Comparison of ENCODE assay signal across 8 cellular contexts in the genomic region with DNA sequence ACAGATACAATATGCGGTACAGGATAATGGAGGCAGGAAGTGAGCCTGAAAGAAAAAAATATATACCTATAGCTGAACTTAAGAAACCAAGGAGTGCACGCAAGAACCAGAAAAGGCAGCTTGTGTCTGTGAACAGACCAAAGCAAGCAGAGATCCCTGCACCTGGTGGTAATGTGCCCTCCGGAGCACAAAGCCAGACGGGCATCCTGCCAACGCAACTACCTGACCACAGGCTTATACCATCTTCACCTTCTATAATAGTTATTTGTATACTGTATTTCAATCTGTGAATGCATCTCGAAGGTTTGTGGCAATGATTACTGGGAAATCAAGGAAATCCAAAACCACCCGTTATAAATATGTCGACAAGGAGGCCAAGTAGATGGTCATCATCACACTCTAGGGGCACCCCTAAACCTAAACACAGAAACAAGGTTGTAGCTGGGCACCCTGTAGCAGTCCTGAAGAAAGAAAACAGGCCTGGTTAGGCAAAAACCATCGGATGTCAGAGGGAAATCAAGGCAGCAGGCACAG. TPM values are rescaled to one million over a fixed set of nuclear protein-coding genes. Genes with fewer than 3 reads are reported as not detected.
DNase-seq lines count a peak whose midpoint lies in the region; ATAC-seq and TF ChIP-seq lines count a peak whose summit lies in the region.

No MANE protein-coding gene starts in this region.

- CTCF ChIA-PET in AG04450 (lab: Charles Lee), result no interaction called here

- peaks cover 14% of the 10 kb centered on the region for H3K27me3 Mint-ChIP-seq in activated T-helper 2 cell treated with anti-CD3 and anti-CD28 coated beads, Interferon-gamma antibody, Interleukin-2, Interleukin-4, amounts not matched to agents 10 μg/mL and 5 μg/mL and 100 μg/mL, durations not matched to agents 14 hours and 24 hours and 36 hours (ENCODE audit: low read depth)

- ATAC-seq in GM19043 (IDR thresholded peaks at IDR 0.05; ENCODE audit: low read depth, unreplicated experiment) (peak; percentile 17), HG03196 (IDR thresholded peaks at IDR 0.05; ENCODE audit: unreplicated experiment) (peak; percentile 32)

- DNase-seq in AG04450 (ENCODE audit: low read depth, low spot score) (no peak), glomerular visceral epithelial cell (ENCODE audit: extremely low spot score) (peak; percentile 64), posterior cingulate gyrus (peak in 8 of 10 donors; percentile 8 to 76 (median 19)), GM13977 (ENCODE audit: low spot score) (no peak)
- peak; percentile 14 for DNase-seq in activated T-helper 2 cell treated with anti-CD3 and anti-CD28 coated beads, Interferon-gamma antibody, Interleukin-2, Interleukin-4, amounts not matched to agents 10 μg/mL and 5 μg/mL and 100 μg/mL, durations not matched to agents 14 hours and 24 hours and 36 hours (ENCODE audit: low spot score)

- peak overlapping the region; percentile 83 for H3K4me2 ChIP-seq in OCI-LY3 (ENCODE audit: low read length)

- H3K4me3 ChIP-seq in AG04450 (ENCODE audit: low read depth, low read length) (peak overlapping the region; percentile 84), OCI-LY3 (ENCODE audit: low read length) (peak overlapping the region; percentile 96)

- H3K27me3 ChIP-seq in AG04450 (ENCODE audit: control insufficient read depth, insufficient read depth, low read length) (no peaks in the 10 kb centered on the region), OCI-LY3 (ENCODE audit: low read depth, low read length) (no peaks in the 10 kb centered on the region)

- TF ChIP-seq CTCF in AG04450 (IDR thresholded peaks at IDR 0.05; ENCODE audit: low read depth, low read length) (no peak), OCI-LY3 (IDR thresholded peaks at IDR 0.05; ENCODE audit: low read depth, low read length) (no peak), GM13977 (IDR thresholded peaks at IDR 0.05; ENCODE audit: extremely low read depth, insufficient read depth, missing control alignments) (no peak)

- peaks cover 28% of the 10 kb centered on the region for H3K36me3 Mint-ChIP-seq in activated T-helper 2 cell treated with anti-CD3 and anti-CD28 coated beads, Interferon-gamma antibody, Interleukin-2, Interleukin-4, amounts not matched to agents 10 μg/mL and 5 μg/mL and 100 μg/mL, durations not matched to agents 14 hours and 24 hours and 36 hours (ENCODE audit: low read depth)

- POLR2A ChIA-PET in AG04450 (lab: Yijun Ruan, JAX), result interaction anchor here (1.4 to 2.0 kb wide), 3 partner anchors 10 to 66 kb away, joined by 3 to 5 read pairs (median 4); no protein-coding TSS in a partner anchor

- peak overlapping the region; percentile 66; the same call in 1 of the 2 replicates for H2AFZ ChIP-seq in OCI-LY3 (ENCODE audit: low read depth, low read length)

- H3K4me3 Mint-ChIP-seq in activated T-helper 2 cell treated with anti-CD3 and anti-CD28 coated beads, Interferon-gamma antibody, Interleukin-2, Interleukin-4, amounts not matched to agents 10 μg/mL and 5 μg/mL and 100 μg/mL, durations not matched to agents 14 hours and 24 hours and 36 hours (ENCODE audit: low read depth), result peak overlapping the region; percentile 89

- in situ Hi-C loops in GM13977 (cut with MboI; ENCODE audit: low pct_unique_long_range_greater_than_20kb, low sequenced_read_pairs, unreplicated experiment), result no loop called here

- H3K27ac ChIP-seq in AG04450 (ENCODE audit: low read depth, low read length) (peak overlapping the region; percentile 77), OCI-LY3 (ENCODE audit: low read length) (peak overlapping the region; percentile 53; the same call in 1 of the 2 replicates)

- no peaks in the 10 kb centered on the region for H4K20me1 ChIP-seq in OCI-LY3 (ENCODE audit: insufficient read depth, low read length)

- H3K9ac ChIP-seq in OCI-LY3 (ENCODE audit: low read length), result peak overlapping the region; percentile 79

- H3K9me3 Mint-ChIP-seq in activated T-helper 2 cell treated with anti-CD3 and anti-CD28 coated beads, Interferon-gamma antibody, Interleukin-2, Interleukin-4, amounts not matched to agents 10 μg/mL and 5 μg/mL and 100 μg/mL, durations not matched to agents 14 hours and 24 hours and 36 hours, result peaks cover 15% of the 10 kb centered on the region

- H3K4me1 Mint-ChIP-seq in activated T-helper 2 cell treated with anti-CD3 and anti-CD28 coated beads, Interferon-gamma antibody, Interleukin-2, Interleukin-4, amounts not matched to agents 10 μg/mL and 5 μg/mL and 100 μg/mL, durations not matched to agents 14 hours and 24 hours and 36 hours (ENCODE audit: low read depth), result peaks cover 29% of the 10 kb centered on the region

- intact Hi-C loops in activated T-helper 2 cell treated with anti-CD3 and anti-CD28 coated beads, Interferon-gamma antibody, Interleukin-2, Interleukin-4, amounts not matched to agents 10 μg/mL and 5 μg/mL and 100 μg/mL, durations not matched to agents 14 hours and 24 hours and 36 hours (cut with micrococcal nuclease), result loop anchor here (5.0 kb wide), 1 partner anchor 475 kb away; no protein-coding TSS in a partner anchor
- intact Hi-C loops in posterior cingulate gyrus (cut with DNase I), result no loop called here

- H3K4me1 ChIP-seq in OCI-LY3 (ENCODE audit: low read length), result peaks cover 14% of the 10 kb centered on the region

- peaks cover 9% of the 10 kb centered on the region for H3K36me3 ChIP-seq in OCI-LY3 (replicated peaks; ENCODE audit: low read depth, low read length)

- peaks cover 3% of the 10 kb centered on the region; the same call in 1 of the 2 replicates for H3K9me3 ChIP-seq in AG04450 (ENCODE audit: control insufficient read depth, insufficient read depth, low read length)
- no peaks in the 10 kb centered on the region for H3K9me3 ChIP-seq in OCI-LY3 (ENCODE audit: insufficient read depth, low read length)

- H3K27ac Mint-ChIP-seq in activated T-helper 2 cell treated with anti-CD3 and anti-CD28 coated beads, Interferon-gamma antibody, Interleukin-2, Interleukin-4, amounts not matched to agents 10 μg/mL and 5 μg/mL and 100 μg/mL, durations not matched to agents 14 hours and 24 hours and 36 hours, result peak overlapping the region; percentile 93

- peaks cover 49% of the 10 kb centered on the region for H3K79me2 ChIP-seq in OCI-LY3 (ENCODE audit: low read length)

RNA-seq across cellular contexts. Expression of a gene that starts 0.8 kb away (rescaled TPM):
- 15.2 and 20.1 TPM in 2 replicates for polyA plus RNA-seq in AG04450 (2011; rRNA removed)
- polyA minus RNA-seq in AG04450 (2011; rRNA and poly(A)+ RNA removed), result 12.6 and 24.2 TPM in 2 replicates
- total RNA-seq in activated T-helper 2 cell treated with anti-CD3 and anti-CD28 coated beads, Interferon-gamma antibody, Interleukin-2, Interleukin-4, amounts not matched to agents 10 μg/mL and 5 μg/mL and 100 μg/mL, durations not matched to agents 14 hours and 24 hours and 36 hours, result 12.6 and 13.9 TPM in 2 replicates

Comparison
In these comparisons a context has a peak if more than half of its experiments do, and no peak if none do; other contexts are left out.
1. DNase-seq: peak in activated T-helper 2 cell treated with anti-CD3 and anti-CD28 coated beads, Interferon-gamma antibody, Interleukin-2, Interleukin-4, amounts not matched to agents 10 μg/mL and 5 μg/mL and 100 μg/mL, durations not matched to agents 14 hours and 24 hours and 36 hours (single experiment), glomerular visceral epithelial cell (single experiment) and posterior cingulate gyrus (8 of 10); none in AG04450 (single experiment) and GM13977 (single experiment).